Comparison of ENCODE assay signal across 21 cellular contexts in the genomic region with DNA sequence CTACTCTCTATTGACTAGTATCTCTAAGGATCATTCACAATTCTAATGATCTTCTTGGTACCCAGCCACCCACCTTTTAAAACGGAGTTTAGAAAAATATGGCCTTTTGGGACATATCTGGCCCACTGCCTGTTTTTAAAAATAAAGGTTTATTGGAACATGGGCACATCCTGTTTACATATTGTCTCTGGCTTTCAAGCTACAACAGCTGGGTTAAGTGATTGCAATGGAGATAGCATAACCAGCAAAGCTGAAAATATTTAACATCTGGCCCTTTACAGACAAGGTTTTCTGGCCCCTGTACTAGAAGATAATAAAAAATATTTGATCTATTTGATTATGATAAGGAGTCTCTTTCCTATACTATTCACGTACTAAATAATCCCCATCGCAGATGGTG.
"Had no signal": no experiment of that assay in that cellular context is flagged by ENCODE, and none has a peak within 500 bp of the region (broad histone marks: within the 10 kb centered on the region; RNA-seq: fewer than 3 reads in every experiment).

No MANE protein-coding gene starts in this region.

- H3K27ac Mint-ChIP-seq: memory B cell, naive B cell, nephron progenitor cell had no signal

- H3K36me3 ChIP-seq: colonic mucosa, esophagus squamous epithelium, lower lobe of right lung, prostate gland, stomach, thoracic aorta, transverse colon had no signal

- H3K4me3 ChIP-seq: colonic mucosa, esophagus squamous epithelium, lower lobe of right lung, prostate gland, skin epidermis, stomach, thoracic aorta, transverse colon had no signal

- H3K4me1 Mint-ChIP-seq: memory B cell, naive B cell had no signal

- H3K27me3 ChIP-seq: colonic mucosa, esophagus squamous epithelium, stomach, transverse colon had no signal

- H3K27ac ChIP-seq: colonic mucosa, foreskin keratinocyte, parathyroid adenoma, prostate gland, stomach, thoracic aorta had no signal

- H3K9me3 Mint-ChIP-seq: memory B cell, naive B cell, nephron progenitor cell had no signal

- H3K4me3 Mint-ChIP-seq: memory B cell, naive B cell, nephron progenitor cell had no signal

- H3K36me3 Mint-ChIP-seq: memory B cell, naive B cell had no signal

- H3K9me3 ChIP-seq: colonic mucosa, esophagus squamous epithelium, lower lobe of right lung, prostate gland, stomach, thoracic aorta, transverse colon had no signal

- H3K4me1 ChIP-seq: colonic mucosa, esophagus squamous epithelium, foreskin keratinocyte, lower lobe of right lung, parathyroid adenoma, prostate gland had no signal

- DNase-seq: cerebellar nuclear complex; colonic mucosa; dermis blood vessel endothelial cell; esophagus squamous epithelium; foreskin keratinocyte; hypothalamus; kidney glomerular epithelial cell; lower lobe of right lung; naive B cell; nephron progenitor cell; stimulated activated CD4-positive, alpha-beta T cell treated with anti-CD3 and anti-CD28 coated beads, Interleukin-12 subunit alpha, Interleukin-12 subunit beta, amount 100 ng/mL, for 4 hours; stimulated activated naive CD4-positive, alpha-beta T cell; stomach; substantia nigra; transverse colon had no signal

- ATAC-seq: foreskin keratinocyte, left lobe of liver, lower lobe of right lung had no signal
